Comparison of ENCODE assay signal across 20 cellular contexts in genomic region chr16:84665359-84665758, GRCh38.
"Had no signal": no experiment of that assay in that cellular context is flagged by ENCODE, and none has a peak within 500 bp of the region (broad histone marks: within the 10 kb centered on the region; RNA-seq: fewer than 3 reads in every experiment).

No MANE protein-coding gene starts in this region.

- H3K4me3 ChIP-seq: coronary artery, dorsolateral prefrontal cortex, esophagus muscularis mucosa, gastroesophageal sphincter, heart left ventricle, hepatocyte, left lung, lower lobe of right lung had no signal

- H3K4me2 ChIP-seq: hepatocyte had no signal

- ATAC-seq: foreskin keratinocyte, gastroesophageal sphincter, heart left ventricle, left lung, left ventricle myocardium superior, lower lobe of right lung had no signal

- H3K4me1 Mint-ChIP-seq: immature natural killer cell had no signal

- H3K27me3 ChIP-seq: dorsolateral prefrontal cortex, esophagus muscularis mucosa, foreskin keratinocyte, gastroesophageal sphincter, heart left ventricle, hepatocyte, left lung had no signal

- H3K27me3 Mint-ChIP-seq: naive B cell had no signal

- H3K9me3 ChIP-seq: esophagus muscularis mucosa, gastroesophageal sphincter, heart left ventricle, left lung, lower lobe of right lung had no signal

- H3K4me3 Mint-ChIP-seq: immature natural killer cell had no signal

- H3K9me3 Mint-ChIP-seq: immature natural killer cell, naive B cell had no signal

- H3K27ac Mint-ChIP-seq: immature natural killer cell had no signal

- H3K4me1 ChIP-seq: esophagus muscularis mucosa, foreskin keratinocyte, gastroesophageal sphincter, left lung, lower lobe of right lung had no signal

- DNase-seq: dermis blood vessel endothelial cell; dorsolateral prefrontal cortex; effector CD4-positive, alpha-beta T cell; effector memory CD4-positive, alpha-beta T cell; foreskin keratinocyte; heart left ventricle; hypothalamus; immature natural killer cell; islet precursor cell; kidney glomerular epithelial cell; left lung; left ventricle myocardium superior; lower lobe of right lung; mesenchymal stem cell; midbrain; naive B cell had no signal

- H2AFZ ChIP-seq: hepatocyte had no signal

- H3K27ac ChIP-seq: coronary artery, dorsolateral prefrontal cortex, esophagus muscularis mucosa, foreskin keratinocyte, gastroesophageal sphincter, heart left ventricle, hepatocyte, left lung, lower lobe of right lung had no signal

- H3K79me2 ChIP-seq: hepatocyte had no signal
